In the genomic region with DNA sequence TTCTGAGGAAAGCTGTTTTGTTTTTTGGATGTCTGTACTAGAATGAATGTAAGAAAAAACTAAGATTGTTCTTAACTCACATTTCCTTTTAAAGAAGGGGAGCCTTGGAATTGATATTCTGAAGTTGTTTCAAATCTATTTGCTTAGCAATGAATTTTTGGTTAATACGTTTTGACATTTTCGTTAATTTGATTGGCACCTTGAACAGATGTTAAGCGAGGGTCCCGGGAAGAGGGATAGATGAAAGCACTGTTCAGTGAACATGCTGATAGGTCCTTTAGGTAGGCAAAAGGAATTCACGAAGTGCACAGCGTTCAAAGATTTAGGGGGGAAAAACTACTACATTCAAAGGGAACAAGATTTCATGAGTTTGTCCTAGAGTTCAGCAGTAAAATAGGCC, we compare ENCODE assay signal across 9 cellular contexts. TPM values are rescaled to one million over a fixed set of nuclear protein-coding genes. Genes with fewer than 3 reads are reported as not detected.
DNase-seq lines count a peak whose midpoint lies in the region; ATAC-seq, FAIRE-seq and TF ChIP-seq lines count a peak whose summit lies in the region.
"Had no signal": no experiment of that assay in that cellular context is flagged by ENCODE, and none has a peak within 500 bp of the region (broad histone marks: within the 10 kb centered on the region; RNA-seq: fewer than 3 reads in every experiment).

No MANE protein-coding gene starts in this region.

- no peak for TF ChIP-seq RAD21 in HepG2 (CRISPR knock-in tag; IDR thresholded peaks at IDR 0.05)

- no peaks in the 10 kb centered on the region; a peak in 1 of 5 replicates for H3K27me3 ChIP-seq in HepG2 (ENCODE audit: control insufficient read depth in 1 of 2, insufficient read depth in 2 of 2, low read length in 2 of 2)
- H3K27me3 ChIP-seq in right lobe of liver, result no peaks in the 10 kb centered on the region
- no peaks in the 10 kb centered on the region for H3K27me3 ChIP-seq in ascending aorta
- no peaks in the 10 kb centered on the region for H3K27me3 ChIP-seq in lower lobe of right lung (ENCODE audit: low read depth)
- H3K27me3 ChIP-seq in vagina, result no peaks in the 10 kb centered on the region

- in situ Hi-C loops in HepG2 (cut with HindIII; ENCODE audit: extremely low pct_ligation_motif_present, low pct_unique_long_range_greater_than_20kb), result no loop called here

- no peak for DNase-seq in HepG2 (ENCODE audit: low spot score)
- no peak for DNase-seq in right lobe of liver
- DNase-seq in ascending aorta (ENCODE audit: low spot score in 2 of 2), result no peak
- no peak for DNase-seq in lower lobe of right lung
- DNase-seq in vagina (ENCODE audit: extremely low spot score in 2 of 2), result no peak
- no peak for DNase-seq in NCI-H510A treated with DMSO at 0.1 percent for 48 hours (lab: John Stamatoyannopoulos, UW)
- no peak for DNase-seq in D341Med (ENCODE audit: low spot score)

- TF ChIP-seq EP300 in HepG2 (IDR thresholded peaks at IDR 0.05; ENCODE audit: low read depth in 2 of 2, low read length in 2 of 2), result no peak
- no peak for TF ChIP-seq EP300 in HepG2 (CRISPR knock-in tag; IDR thresholded peaks at IDR 0.05; ENCODE audit: borderline replicate concordance)

- WGBS in HepG2 (ENCODE audit: low lambda C conversion rate), result 22% methylated on average over 6 of the region's 6 CpGs
- 88% methylated on average over 6 of the region's 6 CpGs for WGBS in right lobe of liver (ENCODE audit: insufficient coverage, low coverage, low lambda C conversion rate, missing lambda C conversion rate)

- FAIRE-seq in HepG2 (lab: Jason Lieb, UNC), result no peak

- TF ChIP-seq POLR2A in HepG2 (IDR thresholded peaks at IDR 0.05; ENCODE audit: insufficient read depth in 1 of 2, low read depth in 2 of 2, low read length in 2 of 2) (no peak), right lobe of liver (IDR thresholded peaks at IDR 0.05) (no peak), vagina (IDR thresholded peaks at IDR 0.05) (no peak)

- H3K4me2 ChIP-seq in HepG2 (ENCODE audit: low read depth, low read length), result peak overlapping the region; percentile 74

- H3K4me3 ChIP-seq in HepG2 (replicated peaks in 1 of 3; ENCODE audit: insufficient read depth in 1 of 3, low read depth in 2 of 3, low read length in 3 of 3) (peak overlapping the region; percentile 78 to 94 (median 90)), right lobe of liver (peak overlapping the region in 1 of 3 donors; percentile 98), ascending aorta (peak overlapping the region; percentile 82 to 95), lower lobe of right lung (peak overlapping the region; percentile 73), vagina (peak overlapping the region; percentile 91 to 94)

- intact Hi-C loops in HepG2 (cut with micrococcal nuclease; ENCODE audit: unreplicated experiment), result no loop called here
- intact Hi-C loops in right lobe of liver (cut with DNase I), result no loop called here
- intact Hi-C loops in ascending aorta (cut with DNase I), result no loop called here
- intact Hi-C loops in lower lobe of right lung (cut with DNase I), result no loop called here
- intact Hi-C loops in vagina (cut with DNase I), result no loop called here

- no TSS peak for BruUV-seq in HepG2 (replicated peaks; lab: Mats Ljungman, UMichigan)

- TF ChIP-seq CTCF in HepG2 (CRISPR knock-in tag; IDR thresholded peaks at IDR 0.05) (no peak), right lobe of liver (IDR thresholded peaks at IDR 0.05) (no peak), ascending aorta (IDR thresholded peaks at IDR 0.05) (no peak), lower lobe of right lung (IDR thresholded peaks at IDR 0.05) (no peak), vagina (IDR thresholded peaks at IDR 0.05) (no peak)

- no peaks in the 10 kb centered on the region for H3K9me3 ChIP-seq in HepG2 (ENCODE audit: low read length)
- no peaks in the 10 kb centered on the region for H3K9me3 ChIP-seq in right lobe of liver
- no peaks in the 10 kb centered on the region for H3K9me3 ChIP-seq in ascending aorta
- H3K9me3 ChIP-seq in lower lobe of right lung, result no peaks in the 10 kb centered on the region
- no peaks in the 10 kb centered on the region for H3K9me3 ChIP-seq in vagina

- H3K27ac ChIP-seq in HepG2 (ENCODE audit: extremely low read length, insufficient read depth, low read length), result no peak overlapping the region
- no peak overlapping the region for H3K27ac ChIP-seq in right lobe of liver
- no peak overlapping the region for H3K27ac ChIP-seq in ascending aorta
- no peak overlapping the region for H3K27ac ChIP-seq in lower lobe of right lung
- no peak overlapping the region for H3K27ac ChIP-seq in vagina
- H3K27ac ChIP-seq: epithelial cell of prostate had no signal

- POLR2A ChIA-PET in HepG2 (lab: Yijun Ruan, JAX), result interaction anchor here (0.6 to 1.4 kb wide), 2 partner anchors 10 to 30 kb away, joined by 3 read pairs; no protein-coding TSS in a partner anchor

- peaks cover under 1 to 13% of the 10 kb centered on the region in 2 experiments; a peak in 3 of 5 replicates for H3K36me3 ChIP-seq in HepG2 (replicated peaks in 1 of 2; ENCODE audit: control insufficient read depth in 1 of 2, insufficient read depth in 2 of 2, low read length in 2 of 2)
- H3K36me3 ChIP-seq in right lobe of liver, result peaks cover under 1 to 12% (median 3%) of the 10 kb centered on the region in 4 donors
- peaks cover 3 to 7% of the 10 kb centered on the region in 2 donors for H3K36me3 ChIP-seq in ascending aorta
- peaks cover 12% of the 10 kb centered on the region for H3K36me3 ChIP-seq in lower lobe of right lung
- peaks cover 0 to 12% of the 10 kb centered on the region in 2 donors for H3K36me3 ChIP-seq in vagina

- ATAC-seq in HepG2 (no peak), right lobe of liver (no peak), lower lobe of right lung (no peak), HG02642 (IDR thresholded peaks at IDR 0.05; ENCODE audit: poor library complexity, unreplicated experiment) (no peak)

- CTCF ChIA-PET in HepG2 (lab: Yijun Ruan, JAX; ENCODE audit: low intra/inter-chr PET ratio, low total read pairs), result no interaction called here

- peaks cover 23% of the 10 kb centered on the region for H4K20me1 ChIP-seq in HepG2 (ENCODE audit: insufficient read depth, low read length)

- no peak overlapping the region for H2AFZ ChIP-seq in HepG2 (ENCODE audit: low read length)

- H3K79me2 ChIP-seq in HepG2 (ENCODE audit: insufficient read depth, low read length), result peaks cover 91% of the 10 kb centered on the region

- H3K9ac ChIP-seq in HepG2 (ENCODE audit: insufficient read depth, low read depth, low read length), result peak overlapping the region; percentile 95

- H3K4me1 ChIP-seq in HepG2 (ENCODE audit: insufficient read depth, low read length) (peaks cover 56% of the 10 kb centered on the region), right lobe of liver (peaks cover 0 to 38% (median 11%) of the 10 kb centered on the region in 4 donors), ascending aorta (peaks cover 8 to 34% of the 10 kb centered on the region in 2 donors), lower lobe of right lung (peaks cover 48% of the 10 kb centered on the region), vagina (peaks cover 64% of the 10 kb centered on the region)

RNA-seq across cellular contexts. Expression of gene SLC39A9, which starts 1.7 kb away (rescaled TPM):
- total RNA-seq in HepG2 (2016; rRNA removed; fragmentation: Illumina TruSeq; extraction: Trizol), result 63.8 and 69.5 TPM in 2 replicates
- 9.2 and 9.9 TPM in 2 replicates for total RNA-seq in HepG2 (2016; cell fraction: cytosol; rRNA removed; fragmentation: Illumina TruSeq; extraction: Trizol; ENCODE audit: low read depth)
- 65.8 and 71.2 TPM in 2 replicates for total RNA-seq in HepG2 (2016; cell fraction: insoluble cytoplasmic fraction; rRNA removed; fragmentation: Illumina TruSeq; extraction: Trizol)
- 32.7 and 37.8 TPM in 2 replicates for total RNA-seq in HepG2 (2016; cell fraction: membrane; rRNA removed; fragmentation: Illumina TruSeq; extraction: Trizol)
- total RNA-seq in HepG2 (2016; cell fraction: nucleus; rRNA removed; fragmentation: Illumina TruSeq; extraction: Trizol), result 64.0 and 64.2 TPM in 2 replicates
- 45.5 and 46.6 TPM in 2 replicates for polyA plus RNA-seq in HepG2 (2011; rRNA removed)
- polyA plus RNA-seq in HepG2 (2011; cell fraction: cytosol; rRNA removed), result 33.9 and 43.3 TPM in 2 replicates
- polyA plus RNA-seq in HepG2 (2011; cell fraction: nucleus; rRNA removed), result 27.1 and 28.1 TPM in 2 replicates
- polyA plus RNA-seq in HepG2 (2012), result 21.9 and 26.1 TPM in 2 replicates
- 3.7 and 4.1 TPM in 2 replicates for polyA plus RNA-seq in HepG2 (2016; cell fraction: cytosol; fragmentation: Illumina TruSeq; extraction: Trizol; ENCODE audit: low read depth)
- 30.0 and 36.3 TPM in 2 replicates for polyA plus RNA-seq in HepG2 (2016; cell fraction: insoluble cytoplasmic fraction; fragmentation: Illumina TruSeq; extraction: Trizol; ENCODE audit: low read depth)
- 14.3 and 15.0 TPM in 2 replicates for polyA plus RNA-seq in HepG2 (2016; cell fraction: membrane; fragmentation: Illumina TruSeq; extraction: Trizol; ENCODE audit: low read depth)
- polyA plus RNA-seq in HepG2 (2016; cell fraction: nucleus; fragmentation: Illumina TruSeq; extraction: Trizol; ENCODE audit: insufficient read depth, low read depth), result 43.0 and 43.2 TPM in 2 replicates
- polyA minus RNA-seq in HepG2 (2011; rRNA and poly(A)+ RNA removed; ENCODE audit: low replicate concordance), result 194 and 305 TPM in 2 replicates
- 55.4 and 68.9 TPM in 2 replicates for polyA minus RNA-seq in HepG2 (2011; cell fraction: cytosol; rRNA and poly(A)+ RNA removed)
- 48.5 and 59.8 TPM in 2 replicates for polyA minus RNA-seq in HepG2 (2011; cell fraction: nucleus; rRNA and poly(A)+ RNA removed)
- 10 to 100 TPM; 44.7 to 78.2 (median 58.2) TPM for total RNA-seq in right lobe of liver
- total RNA-seq in ascending aorta, result 26.2 TPM
- 49.6 TPM for total RNA-seq in lower lobe of right lung
- 46.7 TPM for total RNA-seq in vagina

RNA-seq across cellular contexts. Expression of gene ERH, which starts 2.1 kb away (rescaled TPM):
- total RNA-seq in HepG2 (2016; rRNA removed; fragmentation: Illumina TruSeq; extraction: Trizol), result 341 and 491 TPM in 2 replicates
- 125 and 129 TPM in 2 replicates for total RNA-seq in HepG2 (2016; cell fraction: cytosol; rRNA removed; fragmentation: Illumina TruSeq; extraction: Trizol; ENCODE audit: low read depth)
- 358 and 522 TPM in 2 replicates for total RNA-seq in HepG2 (2016; cell fraction: insoluble cytoplasmic fraction; rRNA removed; fragmentation: Illumina TruSeq; extraction: Trizol)
- total RNA-seq in HepG2 (2016; cell fraction: membrane; rRNA removed; fragmentation: Illumina TruSeq; extraction: Trizol), result 183 and 193 TPM in 2 replicates
- 143 and 174 TPM in 2 replicates for total RNA-seq in HepG2 (2016; cell fraction: nucleus; rRNA removed; fragmentation: Illumina TruSeq; extraction: Trizol)
- polyA plus RNA-seq in HepG2 (2011; rRNA removed), result 75.8 and 105 TPM in 2 replicates
- 90.2 and 93.3 TPM in 2 replicates for polyA plus RNA-seq in HepG2 (2011; cell fraction: cytosol; rRNA removed)
- 21.4 and 29.5 TPM in 2 replicates for polyA plus RNA-seq in HepG2 (2011; cell fraction: nucleus; rRNA removed)
- 129 and 223 TPM in 2 replicates for polyA plus RNA-seq in HepG2 (2012)
- 100 and 107 TPM in 2 replicates for polyA plus RNA-seq in HepG2 (2016; cell fraction: cytosol; fragmentation: Illumina TruSeq; extraction: Trizol; ENCODE audit: low read depth)
- 571 and 661 TPM in 2 replicates for polyA plus RNA-seq in HepG2 (2016; cell fraction: insoluble cytoplasmic fraction; fragmentation: Illumina TruSeq; extraction: Trizol; ENCODE audit: low read depth)
- 175 and 180 TPM in 2 replicates for polyA plus RNA-seq in HepG2 (2016; cell fraction: membrane; fragmentation: Illumina TruSeq; extraction: Trizol; ENCODE audit: low read depth)
- polyA plus RNA-seq in HepG2 (2016; cell fraction: nucleus; fragmentation: Illumina TruSeq; extraction: Trizol; ENCODE audit: insufficient read depth, low read depth), result 224 and 228 TPM in 2 replicates
- polyA minus RNA-seq in HepG2 (2011; rRNA and poly(A)+ RNA removed; ENCODE audit: low replicate concordance), result 48.2 and 87.3 TPM in 2 replicates
- 116 and 129 TPM in 2 replicates for polyA minus RNA-seq in HepG2 (2011; cell fraction: cytosol; rRNA and poly(A)+ RNA removed)
- 100 and 107 TPM in 2 replicates for polyA minus RNA-seq in HepG2 (2011; cell fraction: nucleus; rRNA and poly(A)+ RNA removed)
- 10 to 100 TPM; 46.0 to 71.7 (median 68.5) TPM for total RNA-seq in right lobe of liver
- total RNA-seq in ascending aorta, result 31.1 TPM
- 128 TPM for total RNA-seq in lower lobe of right lung
- total RNA-seq in vagina, result 77.8 TPM
